ENCODE assay signal across 17 cellular contexts in the genomic region with DNA sequence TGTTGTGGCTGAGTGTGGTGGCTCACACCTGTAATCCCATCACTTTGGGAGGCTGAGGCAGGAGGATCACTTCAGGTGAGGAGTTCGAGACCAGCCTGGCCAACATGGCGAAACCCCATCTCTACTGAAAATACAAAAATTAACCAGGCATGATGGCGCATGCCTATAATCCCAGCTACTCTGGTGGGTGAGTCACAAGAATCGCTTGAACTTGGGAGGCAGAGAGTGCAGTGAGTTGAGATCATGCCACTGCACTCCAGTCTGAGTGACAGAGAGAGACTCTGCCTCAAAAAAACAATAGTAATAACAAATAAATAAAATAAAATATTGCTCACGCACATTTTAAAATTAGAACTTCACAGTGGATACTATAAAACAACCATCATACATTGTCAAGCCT. TPM values are rescaled to one million over a fixed set of nuclear protein-coding genes. Genes with fewer than 3 reads are reported as not detected.
"Had no signal": no experiment of that assay in that cellular context is flagged by ENCODE, and none has a peak within 500 bp of the region (broad histone marks: within the 10 kb centered on the region; RNA-seq: fewer than 3 reads in every experiment).

No MANE protein-coding gene starts in this region.

RNA-seq across cellular contexts. Expression of a gene that starts 30.6 kb away (rescaled TPM):
- total RNA-seq: kidney epithelial cell; left colon; left lobe of liver; left ventricle myocardium inferior; left ventricle myocardium superior; lung microvascular endothelial cell; mesenteric fat pad; mesothelial cell of epicardium; mononuclear cell; mucosa of descending colon; mucosa of gallbladder; myocyte; naive thymus-derived CD4-positive, alpha-beta T cell; naive thymus-derived CD8-positive, alpha-beta T cell had no signal
- polyA plus RNA-seq: hepatocyte; immature natural killer cell; liver; naive thymus-derived CD4-positive, alpha-beta T cell; naive thymus-derived CD8-positive, alpha-beta T cell had no signal

RNA-seq across cellular contexts. Expression of a gene that starts 38.3 kb away (rescaled TPM):
- total RNA-seq: lung microvascular endothelial cell, mesenteric fat pad, myocyte had no signal
- polyA plus RNA-seq: naive thymus-derived CD4-positive, alpha-beta T cell; naive thymus-derived CD8-positive, alpha-beta T cell had no signal
